25 cellular contexts compared by ENCODE assay signal in the genomic region with DNA sequence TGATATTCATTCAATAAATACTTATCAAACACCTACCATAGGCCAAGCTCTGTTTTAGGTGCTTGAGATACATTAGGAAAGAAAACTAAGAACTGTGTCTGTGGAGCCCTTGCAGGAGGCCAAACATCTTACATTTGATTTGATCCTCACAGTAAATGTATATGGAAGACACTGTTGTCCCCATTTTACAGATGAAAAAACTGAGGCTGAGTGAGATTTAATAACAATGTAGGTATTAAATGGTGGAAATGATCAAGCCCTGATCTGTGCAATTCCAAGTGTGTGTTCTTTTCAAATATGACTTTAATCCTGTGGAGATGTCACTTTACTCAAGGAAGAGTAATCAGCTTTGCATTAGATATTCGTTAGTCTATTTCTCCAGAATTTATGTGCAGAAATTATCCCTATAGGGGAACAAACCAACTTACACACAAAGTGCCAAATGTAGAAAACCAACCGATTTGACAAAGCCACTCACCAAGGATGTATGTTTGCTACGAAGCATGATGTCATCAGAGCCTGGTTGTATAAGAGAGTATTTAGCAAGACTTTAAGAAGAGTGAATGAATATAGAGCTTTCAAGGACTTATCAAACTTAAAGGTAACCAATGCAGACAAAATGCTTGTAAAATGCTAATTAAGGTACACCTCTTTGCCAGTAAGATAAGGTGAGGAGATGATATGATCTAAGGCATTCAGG.
"Had no signal": no experiment of that assay in that cellular context is flagged by ENCODE, and none has a peak within 500 bp of the region (broad histone marks: within the 10 kb centered on the region; RNA-seq: fewer than 3 reads in every experiment).

No MANE protein-coding gene starts in this region.

- ATAC-seq: left colon; left lung; lower lobe of right lung; naive thymus-derived CD8-positive, alpha-beta T cell; pancreas; right cardiac atrium; stimulated activated effector memory CD8-positive, alpha-beta T cell treated with anti-CD3 and anti-CD28 coated beads, Interleukin-12 subunit alpha, Interleukin-12 subunit beta, amount 100 ng/mL, for 72 hours had no signal

- H3K4me3 ChIP-seq: left lung, lower lobe of right lung, pancreas, prostate gland, sigmoid colon, spleen, suprapubic skin, thoracic aorta, tibial artery, uterus had no signal

- FAIRE-seq: islet of Langerhans, kidney, pancreas, small intestine had no signal

- H3K27ac ChIP-seq: left lung, lower lobe of right lung, pancreas, prostate gland, sigmoid colon, spleen, suprapubic skin, thoracic aorta, tibial artery, uterus had no signal

- H3K27me3 ChIP-seq: left lung, pancreas, sigmoid colon, suprapubic skin, tibial artery, uterus had no signal

- H3K36me3 ChIP-seq: left lung, lower lobe of right lung, pancreas, prostate gland, sigmoid colon, spleen, suprapubic skin, thoracic aorta, tibial artery, uterus had no signal

- DNase-seq: kidney; left colon; left lung; lower lobe of right lung; mammary epithelial cell; mesenchymal stem cell; naive thymus-derived CD8-positive, alpha-beta T cell; nucleus accumbens; pancreas; posterior cingulate gyrus; retina; right cardiac atrium; sigmoid colon; small intestine; spleen; stimulated activated CD4-positive, alpha-beta T cell treated with anti-CD3 and anti-CD28 coated beads, Interleukin-4, amount 100 ng/mL, for 24 hours; stimulated activated naive CD4-positive, alpha-beta T cell; tibial artery; trophoblast cell; uterus had no signal

- H3K9me3 ChIP-seq: left lung, lower lobe of right lung, pancreas, prostate gland, sigmoid colon, spleen, suprapubic skin, thoracic aorta, tibial artery, uterus had no signal

- H3K4me1 ChIP-seq: left lung, lower lobe of right lung, pancreas, prostate gland, sigmoid colon, spleen, suprapubic skin, tibial artery, uterus had no signal
